In the genomic region with DNA sequence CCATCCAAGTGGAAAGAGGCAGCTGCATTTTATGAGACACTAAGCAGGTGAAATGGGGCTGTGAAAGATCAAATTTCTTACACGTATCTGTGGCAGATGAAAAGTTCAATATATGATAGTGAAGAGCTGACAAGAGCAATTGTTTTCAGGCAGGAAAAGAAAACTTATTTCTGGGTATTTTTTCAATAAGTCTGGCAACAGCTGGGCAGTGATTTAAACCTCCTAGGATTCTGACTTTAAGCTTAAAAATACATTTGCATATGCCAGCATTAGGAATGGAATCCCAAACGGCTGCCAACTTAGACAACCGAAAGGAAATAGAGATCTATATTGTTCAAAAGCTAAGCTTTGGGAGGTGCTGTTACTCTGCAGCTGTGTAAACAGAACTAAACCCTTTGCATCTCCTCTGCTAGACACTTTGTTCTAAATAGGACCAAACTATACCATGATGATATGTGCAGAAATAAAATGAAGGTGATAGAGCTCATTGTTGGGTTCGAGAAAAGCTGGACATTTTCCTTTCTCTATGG, we compare ENCODE assay signal across 20 cellular contexts. TPM values are rescaled to one million over a fixed set of nuclear protein-coding genes. Genes with fewer than 3 reads are reported as not detected.
DNase-seq lines count a peak whose midpoint lies in the region; FAIRE-seq and TF ChIP-seq lines count a peak whose summit lies in the region.
"Had no signal": no experiment of that assay in that cellular context is flagged by ENCODE, and none has a peak within 500 bp of the region (broad histone marks: within the 10 kb centered on the region; RNA-seq: fewer than 3 reads in every experiment).

No MANE protein-coding gene starts in this region.

- WGBS in mesendoderm (ENCODE audit: extremely low coverage, insufficient coverage, low lambda C conversion rate): no CpG with 5 or more reads among the region's 4 CpGs

- H2BK5ac ChIP-seq in mesendoderm (ENCODE audit: low read length): no peak overlapping the region

- H4K8ac ChIP-seq in mesendoderm (ENCODE audit: low read depth, low read length): no peak overlapping the region

- H3K27ac ChIP-seq in astrocyte (ENCODE audit: low read depth, low read length) (no peak overlapping the region), mesendoderm (ENCODE audit: low read depth, low read length) (no peak overlapping the region)
- H3K27ac ChIP-seq: BLaER1 treated with 17β-estradiol and CSF1 and Interleukin-3, amounts not matched to agents 10 nM and 100 nM; heart right ventricle; skin epidermis had no signal

- no peak overlapping the region for H2AK5ac ChIP-seq in mesendoderm (ENCODE audit: low read length)

- H3K9ac ChIP-seq in astrocyte (ENCODE audit: low read length): no peak overlapping the region
- H3K9ac ChIP-seq in mesendoderm (ENCODE audit: low read length): no peak overlapping the region
- H3K9ac ChIP-seq: BLaER1 treated with 17β-estradiol and CSF1 and Interleukin-3, amounts not matched to agents 10 nM and 100 nM had no signal

- H3K27me3 ChIP-seq in astrocyte (ENCODE audit: insufficient read depth, low read length) (no peaks in the 10 kb centered on the region), mesendoderm (ENCODE audit: insufficient read depth, low read length, poor library complexity) (no peaks in the 10 kb centered on the region)
- H3K27me3 ChIP-seq: BLaER1 treated with 17β-estradiol and CSF1 and Interleukin-3, amounts not matched to agents 10 nM and 100 nM; heart right ventricle had no signal

- no peaks in the 10 kb centered on the region for H3K79me1 ChIP-seq in mesendoderm (ENCODE audit: low read length)

- no peak overlapping the region for H3K56ac ChIP-seq in mesendoderm (ENCODE audit: low read length)

- H3K4me1 Mint-ChIP-seq in astrocyte (ENCODE audit: low read depth, unreplicated experiment): no peaks in the 10 kb centered on the region
- H3K4me1 Mint-ChIP-seq in osteocyte (ENCODE audit: unreplicated experiment): peaks cover 82% of the 10 kb centered on the region
- H3K4me1 Mint-ChIP-seq: activated CD4-positive, alpha-beta T cell treated with anti-CD3 and anti-CD28 coated beads, Interleukin-2, amount 10 ng/mL, durations not matched to agents 24 days and 14 days had no signal

- peaks cover 3% of the 10 kb centered on the region for H3K27me3 Mint-ChIP-seq in astrocyte (ENCODE audit: low read depth, unreplicated experiment)
- no peaks in the 10 kb centered on the region for H3K27me3 Mint-ChIP-seq in osteocyte (ENCODE audit: unreplicated experiment)
- H3K27me3 Mint-ChIP-seq: effector memory CD8-positive, alpha-beta T cell had no signal

- H3K79me2 ChIP-seq in astrocyte (ENCODE audit: insufficient read depth, low read length) (no peaks in the 10 kb centered on the region), mesendoderm (ENCODE audit: control insufficient read depth, insufficient read depth, low read length) (no peaks in the 10 kb centered on the region)

- H3K23ac ChIP-seq in mesendoderm (ENCODE audit: low read length): no peak overlapping the region

- no peak overlapping the region for H3K18ac ChIP-seq in mesendoderm (ENCODE audit: low read length)

- no peak overlapping the region for H3K4me3 ChIP-seq in astrocyte (ENCODE audit: insufficient read depth, low read depth, low read length)
- no peak overlapping the region for H3K4me3 ChIP-seq in mesendoderm (ENCODE audit: low read length)
- H3K4me3 ChIP-seq: BLaER1 treated with 17β-estradiol and CSF1 and Interleukin-3, amounts not matched to agents 10 nM and 100 nM; HAP-1; heart right ventricle; skin epidermis had no signal

- intact Hi-C loops in head of caudate nucleus (cut with DNase I): no loop called here

- DNase-seq in NCI-H1092 (lab: John Stamatoyannopoulos, UW) (peak; percentile 86), NCI-H2196 treated with DMSO at 0.1 percent for 48 hours (lab: John Stamatoyannopoulos, UW; ENCODE audit: unreplicated experiment) (peak; percentile 47), astrocyte (ENCODE audit: low read depth) (no peak), osteocyte (ENCODE audit: extremely low spot score, unreplicated experiment) (no peak), mesendoderm (no peak), NCI-H82 (lab: John Stamatoyannopoulos, UW) (no peak), head of caudate nucleus (no peak)
- no peak for DNase-seq in activated naive CD4-positive, alpha-beta T cell treated with Interleukin-2 at 50 U/mL for 16 hours
- DNase-seq: activated CD4-positive, alpha-beta T cell treated with anti-CD3 and anti-CD28 coated beads, Interleukin-2, amount 10 ng/mL, durations not matched to agents 24 days and 14 days; effector memory CD8-positive, alpha-beta T cell; heart right ventricle; T-helper 2 cell had no signal

- TF ChIP-seq CTCF in astrocyte (IDR thresholded peaks at IDR 0.05; ENCODE audit: insufficient read depth, low read depth, low read length) (no peak), osteocyte (IDR thresholded peaks at IDR 0.05) (no peak)

- H4K20me1 ChIP-seq in astrocyte (ENCODE audit: insufficient read depth, low read length): no peaks in the 10 kb centered on the region
- H4K20me1 ChIP-seq: BLaER1 treated with 17β-estradiol and CSF1 and Interleukin-3, amounts not matched to agents 10 nM and 100 nM had no signal

- H3K9me3 ChIP-seq in astrocyte (ENCODE audit: insufficient read depth, low read depth, low read length): no peaks in the 10 kb centered on the region
- H3K9me3 ChIP-seq: HAP-1, heart right ventricle had no signal

- H3K27ac Mint-ChIP-seq in astrocyte (ENCODE audit: unreplicated experiment) (no peak overlapping the region), osteocyte (ENCODE audit: unreplicated experiment) (peak overlapping the region; percentile 87)
- H3K27ac Mint-ChIP-seq: activated CD4-positive, alpha-beta T cell treated with anti-CD3 and anti-CD28 coated beads, Interleukin-2, amount 10 ng/mL, durations not matched to agents 24 days and 14 days; activated T-helper 1 cell treated with anti-CD3 and anti-CD28 coated beads, Interleukin-12 subunit alpha, Interleukin-12 subunit beta, Interleukin-2, Interleukin-4 antibody, amounts not matched to agents 30 ng/mL and 10 ng/mL and 1 ng/mL, durations not matched to agents 14 hours and 24 hours and 36 hours; effector memory CD8-positive, alpha-beta T cell; natural killer cell treated with Interleukin-12 subunit alpha and Interleukin-12 subunit beta and Interleukin-15 and Interleukin-18, amount 100 ng/mL, for 72 hours had no signal

- no peak overlapping the region for H2BK15ac ChIP-seq in mesendoderm (replicated peaks; ENCODE audit: low read depth)

- FAIRE-seq in astrocyte (lab: Jason Lieb, UNC): no peak
- FAIRE-seq: G401.6, GM18507 had no signal

- H4K5ac ChIP-seq in mesendoderm (ENCODE audit: low read length): no peak overlapping the region

- H3K4ac ChIP-seq in mesendoderm (ENCODE audit: low read depth, low read length): no peak overlapping the region

- no peak overlapping the region for H2BK120ac ChIP-seq in mesendoderm (ENCODE audit: low read depth, low read length)

- peak overlapping the region; percentile 4 for H3K4me2 ChIP-seq in astrocyte (ENCODE audit: low read length)
- H3K4me2 ChIP-seq in mesendoderm (ENCODE audit: low read length): no peak overlapping the region
- H3K4me2 ChIP-seq: BLaER1 treated with 17β-estradiol and CSF1 and Interleukin-3, amounts not matched to agents 10 nM and 100 nM had no signal

- H3K36me3 ChIP-seq in astrocyte (ENCODE audit: insufficient read depth, low read length) (no peaks in the 10 kb centered on the region), mesendoderm (ENCODE audit: control insufficient read depth, insufficient read depth, low read length) (no peaks in the 10 kb centered on the region)
- H3K36me3 ChIP-seq: BLaER1 treated with 17β-estradiol and CSF1 and Interleukin-3, amounts not matched to agents 10 nM and 100 nM; HAP-1; heart right ventricle had no signal

- H3K9me3 Mint-ChIP-seq in astrocyte (ENCODE audit: unreplicated experiment): peaks cover 4% of the 10 kb centered on the region
- peaks cover 5% of the 10 kb centered on the region for H3K9me3 Mint-ChIP-seq in osteocyte (ENCODE audit: unreplicated experiment)
- H3K9me3 Mint-ChIP-seq: activated CD4-positive, alpha-beta T cell treated with anti-CD3 and anti-CD28 coated beads, Interleukin-2, amount 10 ng/mL, durations not matched to agents 24 days and 14 days; activated T-helper 1 cell treated with anti-CD3 and anti-CD28 coated beads, Interleukin-12 subunit alpha, Interleukin-12 subunit beta, Interleukin-2, Interleukin-4 antibody, amounts not matched to agents 30 ng/mL and 10 ng/mL and 1 ng/mL, durations not matched to agents 14 hours and 24 hours and 36 hours; natural killer cell treated with Interleukin-12 subunit alpha and Interleukin-12 subunit beta and Interleukin-15 and Interleukin-18, amount 100 ng/mL, for 72 hours had no signal

- no peak overlapping the region for H3K4me3 Mint-ChIP-seq in astrocyte (ENCODE audit: unreplicated experiment)
- peak overlapping the region; percentile 59 for H3K4me3 Mint-ChIP-seq in osteocyte (ENCODE audit: unreplicated experiment)
- H3K4me3 Mint-ChIP-seq: activated CD4-positive, alpha-beta T cell treated with anti-CD3 and anti-CD28 coated beads, Interleukin-2, amount 10 ng/mL, durations not matched to agents 24 days and 14 days; activated T-helper 1 cell treated with anti-CD3 and anti-CD28 coated beads, Interleukin-12 subunit alpha, Interleukin-12 subunit beta, Interleukin-2, Interleukin-4 antibody, amounts not matched to agents 30 ng/mL and 10 ng/mL and 1 ng/mL, durations not matched to agents 14 hours and 24 hours and 36 hours; effector memory CD8-positive, alpha-beta T cell; natural killer cell treated with Interleukin-12 subunit alpha and Interleukin-12 subunit beta and Interleukin-15 and Interleukin-18, amount 100 ng/mL, for 72 hours had no signal

- H3K4me1 ChIP-seq in astrocyte (ENCODE audit: insufficient read depth, low read length): no peaks in the 10 kb centered on the region
- H3K4me1 ChIP-seq in mesendoderm (ENCODE audit: control insufficient read depth, low read depth, low read length): peaks cover 2% of the 10 kb centered on the region
- H3K4me1 ChIP-seq: BLaER1 treated with 17β-estradiol and CSF1 and Interleukin-3, amounts not matched to agents 10 nM and 100 nM; heart right ventricle had no signal

- H3K36me3 Mint-ChIP-seq in astrocyte (ENCODE audit: low read depth, unreplicated experiment): no peaks in the 10 kb centered on the region
- H3K36me3 Mint-ChIP-seq in osteocyte (ENCODE audit: unreplicated experiment): peaks cover 7% of the 10 kb centered on the region
- H3K36me3 Mint-ChIP-seq: natural killer cell treated with Interleukin-12 subunit alpha and Interleukin-12 subunit beta and Interleukin-15 and Interleukin-18, amount 100 ng/mL, for 72 hours had no signal

- no peak overlapping the region for H2AFZ ChIP-seq in astrocyte (ENCODE audit: low read depth, low read length)

RNA-seq across cellular contexts. Expression of a gene that starts 26.1 kb away (rescaled TPM):
- total RNA-seq in astrocyte (3.2 TPM in 2 replicates), osteocyte (43.3 and 43.4 TPM in 2 replicates)
- polyA plus RNA-seq in mesendoderm (2013, experiment 1 of 2): 0.91 TPM
- 0.98 TPM for polyA plus RNA-seq in mesendoderm (2013, experiment 2 of 2)
- total RNA-seq: activated CD4-positive, alpha-beta T cell treated with anti-CD3 and anti-CD28 coated beads, Interleukin-2, amount 10 ng/mL, durations not matched to agents 24 days and 14 days; activated T-helper 1 cell treated with anti-CD3 and anti-CD28 coated beads, Interleukin-12 subunit alpha, Interleukin-12 subunit beta, Interleukin-2, Interleukin-4 antibody, amounts not matched to agents 30 ng/mL and 10 ng/mL and 1 ng/mL, durations not matched to agents 14 hours and 24 hours and 36 hours; natural killer cell treated with Interleukin-12 subunit alpha and Interleukin-12 subunit beta and Interleukin-15 and Interleukin-18, amount 100 ng/mL, for 72 hours; OCI-LY7 had no signal

Comparison
In these comparisons a context has a peak if more than half of its experiments do, and no peak if none do; other contexts are left out.
1. DNase-seq: peak in NCI-H1092 (single experiment) and NCI-H2196 treated with DMSO at 0.1 percent for 48 hours (single experiment); none in astrocyte (single experiment), osteocyte (single experiment), activated naive CD4-positive, alpha-beta T cell treated with Interleukin-2 at 50 U/mL for 16 hours (single experiment), mesendoderm (single experiment), NCI-H82 (single experiment) and head of caudate nucleus (0 of 42).
2. RNA of a gene that starts 26.1 kb away (total RNA-seq): 43.3 to 43.4 TPM in osteocyte; 3.2 TPM in astrocyte; every median in the first group is over 10 times any median in the second.